In the genomic region with DNA sequence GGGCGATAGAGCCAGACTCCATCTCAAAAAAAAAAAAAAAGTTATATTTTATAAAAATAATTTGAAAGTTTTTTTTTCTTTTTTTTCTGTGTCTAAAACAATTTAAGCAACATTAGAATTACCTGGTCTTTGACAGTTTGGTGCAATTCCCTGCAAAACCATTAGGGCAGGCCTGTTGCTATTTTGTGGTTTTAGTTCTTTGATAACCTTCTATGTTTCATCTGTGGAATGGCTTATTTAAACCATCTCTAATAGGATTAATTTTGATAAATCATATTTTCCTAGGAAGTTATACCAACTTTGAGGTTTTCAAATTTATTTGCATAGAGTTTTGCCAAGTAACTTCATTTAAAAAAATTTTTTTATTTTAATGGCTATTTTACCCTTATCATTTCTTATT, we compare ENCODE assay signal across 16 cellular contexts.
A peak's percentile ranks its signal among the peaks of the same experiment; 100 is the strongest.
DNase-seq lines count a peak whose midpoint lies in the region; ATAC-seq and TF ChIP-seq lines count a peak whose summit lies in the region.
"Had no signal": no experiment of that assay in that cellular context is flagged by ENCODE, and none has a peak within 500 bp of the region (broad histone marks: within the 10 kb centered on the region; RNA-seq: fewer than 3 reads in every experiment).

No MANE protein-coding gene starts in this region.

- H3K4me2 ChIP-seq in GM23338: no peak overlapping the region

- no peak overlapping the region for H2AFZ ChIP-seq in GM23338

- no peak overlapping the region for H3K4me3 Mint-ChIP-seq in GM23338
- H3K4me3 Mint-ChIP-seq: CD4-positive, alpha-beta memory T cell; naive thymus-derived CD4-positive, alpha-beta T cell had no signal

- peaks cover 7% of the 10 kb centered on the region; the same call in 1 of the 2 replicates for H3K9me2 ChIP-seq in GM23338 (ENCODE audit: insufficient read depth)

- no peaks in the 10 kb centered on the region for H3F3A ChIP-seq in GM23338 (replicated peaks; ENCODE audit: low read depth)

- 89% methylated on average over 1 of the region's 1 CpG for WGBS in esophagus muscularis mucosa

- no peaks in the 10 kb centered on the region for H3K36me3 ChIP-seq in GM23338 (ENCODE audit: insufficient read depth)
- no peaks in the 10 kb centered on the region for H3K36me3 ChIP-seq in RWPE2 (ENCODE audit: low read depth)
- no peaks in the 10 kb centered on the region for H3K36me3 ChIP-seq in esophagus muscularis mucosa
- H3K36me3 ChIP-seq: SJSA1 had no signal

- no peaks in the 10 kb centered on the region for H3K79me2 ChIP-seq in GM23338 (replicated peaks; ENCODE audit: insufficient read depth)

- DNase-seq in GM23338 (ENCODE audit: low spot score): peak; percentile 16
- no peak for DNase-seq in RWPE2 (ENCODE audit: low spot score)
- no peak for DNase-seq in esophagus muscularis mucosa (ENCODE audit: extremely low spot score)
- DNase-seq in retinal pigment epithelial cell (ENCODE audit: low read depth): no peak
- no peak for DNase-seq in H4 (ENCODE audit: low spot score)
- DNase-seq in mucosa of gallbladder (ENCODE audit: low spot score): no peak
- no peak for DNase-seq in amygdala (lab: John Stamatoyannopoulos, UW)
- DNase-seq: activated effector memory CD4-positive, alpha-beta T cell treated with anti-CD3 and anti-CD28 coated beads, Interleukin-2, amount 50 U/mL, for 16 hours; caudate nucleus; CD4-positive, alpha-beta memory T cell; GOT3; hippocampal formation; naive thymus-derived CD4-positive, alpha-beta T cell; stimulated activated naive CD8-positive, alpha-beta T cell treated with anti-CD3 and anti-CD28 coated beads, Interleukin-15, Interleukin-2, amounts not matched to agents 100 U/mL and 50 U/mL, for 24 hours had no signal

- TF ChIP-seq CTCF in GM23338 (conservative IDR thresholded peaks at IDR 0.05; ENCODE audit: low read depth in 2 of 2) (peak in 1 of 2 experiments; percentile 37; a peak in 1 of 4 replicates), RWPE2 (IDR thresholded peaks at IDR 0.05; ENCODE audit: poor library complexity, severe bottlenecking) (peak; percentile 39), esophagus muscularis mucosa (IDR thresholded peaks at IDR 0.05) (peak; percentile 10 to 35 (median 23)), retinal pigment epithelial cell (conservative IDR thresholded peaks at IDR 0.05; ENCODE audit: low read depth, low read length) (peak; percentile 38)

- H3K4me1 Mint-ChIP-seq in GM23338: no peaks in the 10 kb centered on the region
- H3K4me1 Mint-ChIP-seq: CD4-positive, alpha-beta memory T cell; naive thymus-derived CD4-positive, alpha-beta T cell had no signal

- ATAC-seq in GM23338: no peak
- no peak for ATAC-seq in RWPE2 (ENCODE audit: low read depth)
- ATAC-seq in GM19463 (IDR thresholded peaks at IDR 0.05; ENCODE audit: unreplicated experiment): no peak
- ATAC-seq: naive thymus-derived CD4-positive, alpha-beta T cell; stimulated activated naive CD8-positive, alpha-beta T cell treated with anti-CD3 and anti-CD28 coated beads, Interleukin-15, Interleukin-2, amounts not matched to agents 100 U/mL and 50 U/mL, for 24 hours had no signal

- H3K9me3 ChIP-seq in RWPE2 (ENCODE audit: severe bottlenecking) (no peaks in the 10 kb centered on the region), esophagus muscularis mucosa (no peaks in the 10 kb centered on the region)
- H3K9me3 ChIP-seq: SJSA1 had no signal

- H3K9me3 Mint-ChIP-seq in GM23338: no peaks in the 10 kb centered on the region
- H3K9me3 Mint-ChIP-seq: CD4-positive, alpha-beta memory T cell; naive thymus-derived CD4-positive, alpha-beta T cell had no signal

- H3K4me3 ChIP-seq in GM23338: no peak overlapping the region
- no peak overlapping the region for H3K4me3 ChIP-seq in RWPE2 (ENCODE audit: severe bottlenecking)
- no peak overlapping the region for H3K4me3 ChIP-seq in esophagus muscularis mucosa
- no peak overlapping the region for H3K4me3 ChIP-seq in retinal pigment epithelial cell (ENCODE audit: low read length)
- H3K4me3 ChIP-seq: SJSA1 had no signal

- no peak overlapping the region for H3K27ac Mint-ChIP-seq in GM23338
- H3K27ac Mint-ChIP-seq: CD4-positive, alpha-beta memory T cell; naive thymus-derived CD4-positive, alpha-beta T cell had no signal

- H3K27me3 ChIP-seq in GM23338 (ENCODE audit: insufficient read depth) (no peaks in the 10 kb centered on the region), RWPE2 (ENCODE audit: insufficient read depth, poor library complexity, severe bottlenecking) (no peaks in the 10 kb centered on the region), esophagus muscularis mucosa (no peaks in the 10 kb centered on the region)
- H3K27me3 ChIP-seq: SJSA1 had no signal

- H3K4me1 ChIP-seq in GM23338 (ENCODE audit: insufficient read depth) (no peaks in the 10 kb centered on the region), RWPE2 (ENCODE audit: insufficient read depth, poor library complexity, severe bottlenecking) (no peaks in the 10 kb centered on the region), esophagus muscularis mucosa (peaks cover 0 to 34% (median 24%) of the 10 kb centered on the region in 4 donors)
- H3K4me1 ChIP-seq: SJSA1 had no signal

- H4K20me1 ChIP-seq in GM23338 (replicated peaks; ENCODE audit: insufficient read depth): no peaks in the 10 kb centered on the region

- no peaks in the 10 kb centered on the region for H3K36me3 Mint-ChIP-seq in GM23338 (ENCODE audit: low read depth)
- H3K36me3 Mint-ChIP-seq: CD4-positive, alpha-beta memory T cell; naive thymus-derived CD4-positive, alpha-beta T cell had no signal

- H3K27me3 Mint-ChIP-seq in GM23338 (ENCODE audit: insufficient read depth, low read depth, poor library complexity): peaks cover 3% of the 10 kb centered on the region

- intact Hi-C loops in esophagus muscularis mucosa (cut with DNase I): no loop called here

- TF ChIP-seq POLR2A in esophagus muscularis mucosa (IDR thresholded peaks at IDR 0.05; ENCODE audit: low read depth): no peak

- TF ChIP-seq EP300 in esophagus muscularis mucosa (IDR thresholded peaks at IDR 0.05): no peak

- H3K27ac ChIP-seq in GM23338 (ENCODE audit: low read depth) (no peak overlapping the region), RWPE2 (ENCODE audit: poor library complexity, severe bottlenecking) (no peak overlapping the region), esophagus muscularis mucosa (replicated peaks in 1 of 4) (no peak overlapping the region)
- H3K27ac ChIP-seq: SJSA1 had no signal

TF ChIP-seq in GM23338, 12 proteins besides CTCF, POLR2A, EP300 and RAD21 (continues in another document):
- TF ChIP-seq CREB1 (CRISPR knock-in tag; IDR thresholded peaks at IDR 0.05; ENCODE audit: low read depth): no peak
- TF ChIP-seq, protein P1, sequence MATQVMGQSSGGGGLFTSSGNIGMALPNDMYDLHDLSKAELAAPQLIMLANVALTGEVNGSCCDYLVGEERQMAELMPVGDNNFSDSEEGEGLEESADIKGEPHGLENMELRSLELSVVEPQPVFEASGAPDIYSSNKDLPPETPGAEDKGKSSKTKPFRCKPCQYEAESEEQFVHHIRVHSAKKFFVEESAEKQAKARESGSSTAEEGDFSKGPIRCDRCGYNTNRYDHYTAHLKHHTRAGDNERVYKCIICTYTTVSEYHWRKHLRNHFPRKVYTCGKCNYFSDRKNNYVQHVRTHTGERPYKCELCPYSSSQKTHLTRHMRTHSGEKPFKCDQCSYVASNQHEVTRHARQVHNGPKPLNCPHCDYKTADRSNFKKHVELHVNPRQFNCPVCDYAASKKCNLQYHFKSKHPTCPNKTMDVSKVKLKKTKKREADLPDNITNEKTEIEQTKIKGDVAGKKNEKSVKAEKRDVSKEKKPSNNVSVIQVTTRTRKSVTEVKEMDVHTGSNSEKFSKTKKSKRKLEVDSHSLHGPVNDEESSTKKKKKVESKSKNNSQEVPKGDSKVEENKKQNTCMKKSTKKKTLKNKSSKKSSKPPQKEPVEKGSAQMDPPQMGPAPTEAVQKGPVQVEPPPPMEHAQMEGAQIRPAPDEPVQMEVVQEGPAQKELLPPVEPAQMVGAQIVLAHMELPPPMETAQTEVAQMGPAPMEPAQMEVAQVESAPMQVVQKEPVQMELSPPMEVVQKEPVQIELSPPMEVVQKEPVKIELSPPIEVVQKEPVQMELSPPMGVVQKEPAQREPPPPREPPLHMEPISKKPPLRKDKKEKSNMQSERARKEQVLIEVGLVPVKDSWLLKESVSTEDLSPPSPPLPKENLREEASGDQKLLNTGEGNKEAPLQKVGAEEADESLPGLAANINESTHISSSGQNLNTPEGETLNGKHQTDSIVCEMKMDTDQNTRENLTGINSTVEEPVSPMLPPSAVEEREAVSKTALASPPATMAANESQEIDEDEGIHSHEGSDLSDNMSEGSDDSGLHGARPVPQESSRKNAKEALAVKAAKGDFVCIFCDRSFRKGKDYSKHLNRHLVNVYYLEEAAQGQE (IDR thresholded peaks at IDR 0.05; ENCODE audit: unreplicated experiment): no peak
